Comparison of ENCODE assay signal across 18 cellular contexts in genomic region chr1:95138223-95138622, GRCh38. TPM values are rescaled to one million over a fixed set of nuclear protein-coding genes. Genes with fewer than 3 reads are reported as not detected.
A peak's percentile ranks its signal among the peaks of the same experiment; 100 is the strongest.
DNase-seq lines count a peak whose midpoint lies in the region; TF ChIP-seq lines count a peak whose summit lies in the region.
"Had no signal": no experiment of that assay in that cellular context is flagged by ENCODE, and none has a peak within 500 bp of the region (broad histone marks: within the 10 kb centered on the region; RNA-seq: fewer than 3 reads in every experiment).

No MANE protein-coding gene starts in this region.

- H3K4me1 ChIP-seq in HEK293 (ENCODE audit: control insufficient read depth, insufficient read depth, low read length), result no peaks in the 10 kb centered on the region
- H3K4me1 ChIP-seq: BE2C, Caco-2 had no signal

- no peaks in the 10 kb centered on the region for H3K27me3 Mint-ChIP-seq in progenitor cell of endocrine pancreas
- peaks cover 2% of the 10 kb centered on the region for H3K27me3 Mint-ChIP-seq in activated CD4-positive, alpha-beta T cell treated with anti-CD3 and anti-CD28 coated beads, Interleukin-2, amount 10 ng/mL, durations not matched to agents 24 days and 14 days
- H3K27me3 Mint-ChIP-seq: CD4-positive, CD25-positive, alpha-beta regulatory T cell had no signal

- POLR2A ChIA-PET in HEK293 (lab: Yijun Ruan, JAX), result no interaction called here

- peaks cover 0 to 5% of the 10 kb centered on the region in 2 experiments; a peak in 1 of 3 replicates for H3K36me3 ChIP-seq in HEK293 (ENCODE audit: control insufficient read depth in 2 of 2, insufficient read depth in 1 of 2, low read length in 2 of 2)
- H3K36me3 ChIP-seq: BE2C had no signal

- peak overlapping the region; percentile 38 for H3K27ac Mint-ChIP-seq in progenitor cell of endocrine pancreas
- no peak overlapping the region for H3K27ac Mint-ChIP-seq in activated CD4-positive, alpha-beta T cell treated with anti-CD3 and anti-CD28 coated beads, Interleukin-2, amount 10 ng/mL, durations not matched to agents 24 days and 14 days
- H3K27ac Mint-ChIP-seq: CD4-positive, CD25-positive, alpha-beta regulatory T cell; CD8-positive, alpha-beta memory T cell; GM23338; HFFc6 had no signal

- peaks cover 2% of the 10 kb centered on the region for H3K4me1 Mint-ChIP-seq in progenitor cell of endocrine pancreas (ENCODE audit: low read depth)
- H3K4me1 Mint-ChIP-seq in activated CD4-positive, alpha-beta T cell treated with anti-CD3 and anti-CD28 coated beads, Interleukin-2, amount 10 ng/mL, durations not matched to agents 24 days and 14 days, result no peaks in the 10 kb centered on the region
- H3K4me1 Mint-ChIP-seq: CD4-positive, CD25-positive, alpha-beta regulatory T cell; CD8-positive, alpha-beta memory T cell had no signal

- no peak overlapping the region for H3K27ac ChIP-seq in HEK293 (ENCODE audit: extremely low read depth, low read depth, low read length)
- H3K27ac ChIP-seq: HL-60 had no signal

- DNase-seq in NCI-H226 (peak; percentile 15), epithelial cell of esophagus (ENCODE audit: low read depth) (peak; percentile 34), progenitor cell of endocrine pancreas (ENCODE audit: low spot score, unreplicated experiment) (no peak), COLO668 (lab: John Stamatoyannopoulos, UW; ENCODE audit: unreplicated experiment) (no peak)
- DNase-seq in activated CD8-positive, alpha-beta memory T cell treated with anti-CD3 and anti-CD28 coated beads, Interleukin-2, amount 50 U/mL, for 4 hours, result no peak
- DNase-seq in activated CD4-positive, alpha-beta T cell treated with anti-CD3 and anti-CD28 coated beads, Interleukin-2, amount 10 ng/mL, durations not matched to agents 24 days and 14 days, result no peak
- DNase-seq: ACHN; BE2C; C1 segment of cervical spinal cord; Caco-2; CD4-positive, CD25-positive, alpha-beta regulatory T cell; CD8-positive, alpha-beta memory T cell; HCEC 1CT; HFFc6; IMR-90 had no signal

- intact Hi-C loops in activated CD4-positive, alpha-beta T cell treated with anti-CD3 and anti-CD28 coated beads, Interleukin-2, amount 10 ng/mL, durations not matched to agents 24 days and 14 days (cut with micrococcal nuclease), result no loop called here

- no peaks in the 10 kb centered on the region for H3K9me3 ChIP-seq in HEK293 (ENCODE audit: control insufficient read depth, insufficient read depth, low read depth, low read length)
- H3K9me3 ChIP-seq: BE2C, Caco-2 had no signal

- no peak overlapping the region for H3K4me3 ChIP-seq in HEK293 (ENCODE audit: low read depth, low read length)
- H3K4me3 ChIP-seq in epithelial cell of esophagus (ENCODE audit: low read length), result no peak overlapping the region
- H3K4me3 ChIP-seq: GM23338 had no signal

- H3K36me3 Mint-ChIP-seq in progenitor cell of endocrine pancreas (ENCODE audit: insufficient read depth), result peaks cover 3% of the 10 kb centered on the region
- H3K36me3 Mint-ChIP-seq in activated CD4-positive, alpha-beta T cell treated with anti-CD3 and anti-CD28 coated beads, Interleukin-2, amount 10 ng/mL, durations not matched to agents 24 days and 14 days (ENCODE audit: low read depth), result no peaks in the 10 kb centered on the region
- H3K36me3 Mint-ChIP-seq: CD4-positive, CD25-positive, alpha-beta regulatory T cell; CD8-positive, alpha-beta memory T cell had no signal

- no peaks in the 10 kb centered on the region for H3K9me3 Mint-ChIP-seq in progenitor cell of endocrine pancreas (ENCODE audit: low read depth)
- no peaks in the 10 kb centered on the region for H3K9me3 Mint-ChIP-seq in activated CD4-positive, alpha-beta T cell treated with anti-CD3 and anti-CD28 coated beads, Interleukin-2, amount 10 ng/mL, durations not matched to agents 24 days and 14 days
- H3K9me3 Mint-ChIP-seq: CD8-positive, alpha-beta memory T cell; GM23338; HFFc6 had no signal

- TF ChIP-seq CTCF in HEK293 (tag by site-specific recombination; IDR thresholded peaks at IDR 0.05) (no peak), epithelial cell of esophagus (IDR thresholded peaks at IDR 0.05; ENCODE audit: insufficient read depth, low read depth, low read length, missing control alignments) (no peak), progenitor cell of endocrine pancreas (IDR thresholded peaks at IDR 0.05; ENCODE audit: unreplicated experiment) (no peak)

- CTCF ChIA-PET in HEK293 (lab: Yijun Ruan, JAX), result no interaction called here

- no peak overlapping the region for H3K4me3 Mint-ChIP-seq in progenitor cell of endocrine pancreas (ENCODE audit: low read depth)
- H3K4me3 Mint-ChIP-seq in activated CD4-positive, alpha-beta T cell treated with anti-CD3 and anti-CD28 coated beads, Interleukin-2, amount 10 ng/mL, durations not matched to agents 24 days and 14 days, result no peak overlapping the region
- H3K4me3 Mint-ChIP-seq: CD4-positive, CD25-positive, alpha-beta regulatory T cell; CD8-positive, alpha-beta memory T cell; GM23338; HFFc6 had no signal

TF ChIP-seq in HEK293, 187 proteins besides CTCF, POLR2A, EP300 and RAD21:
- peak; percentile 9; the same call in 1 of the 2 replicates for TF ChIP-seq SCRT1 (tag by site-specific recombination; IDR thresholded peaks at IDR 0.05; ENCODE audit: borderline replicate concordance)
- TF ChIP-seq ZNF324 (tag by site-specific recombination; IDR thresholded peaks at IDR 0.05), result no peak
- TF ChIP-seq MYNN (tag by site-specific recombination; IDR thresholded peaks at IDR 0.05; ENCODE audit: borderline replicate concordance), result no peak
- no peak for TF ChIP-seq ZNF654 (tag by site-specific recombination; IDR thresholded peaks at IDR 0.05; ENCODE audit: low read depth)
- no peak for TF ChIP-seq ZNF214 (tag by site-specific recombination; IDR thresholded peaks at IDR 0.05; ENCODE audit: borderline replicate concordance)
- TF ChIP-seq, protein P1, sequence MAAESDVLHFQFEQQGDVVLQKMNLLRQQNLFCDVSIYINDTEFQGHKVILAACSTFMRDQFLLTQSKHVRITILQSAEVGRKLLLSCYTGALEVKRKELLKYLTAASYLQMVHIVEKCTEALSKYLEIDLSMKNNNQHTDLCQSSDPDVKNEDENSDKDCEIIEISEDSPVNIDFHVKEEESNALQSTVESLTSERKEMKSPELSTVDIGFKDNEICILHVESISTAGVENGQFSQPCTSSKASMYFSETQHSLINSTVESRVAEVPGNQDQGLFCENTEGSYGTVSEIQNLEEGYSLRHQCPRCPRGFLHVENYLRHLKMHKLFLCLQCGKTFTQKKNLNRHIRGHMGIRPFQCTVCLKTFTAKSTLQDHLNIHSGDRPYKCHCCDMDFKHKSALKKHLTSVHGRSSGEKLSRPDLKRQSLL (tag by site-specific recombination; IDR thresholded peaks at IDR 0.05), result no peak
- TF ChIP-seq ZBTB20 (tag by site-specific recombination; IDR thresholded peaks at IDR 0.05), result peak; percentile 45; the same call in 1 of the 2 replicates
- TF ChIP-seq ATF2 (tag by site-specific recombination; IDR thresholded peaks at IDR 0.05; ENCODE audit: low read depth), result no peak
- peak; percentile 71 for TF ChIP-seq SCRT2 (tag by site-specific recombination; IDR thresholded peaks at IDR 0.05)

RNA-seq across cellular contexts. Expression of gene TLCD4, which starts 21.1 kb away (rescaled TPM):
- 33.8 and 34.2 TPM in 2 replicates for total RNA-seq in progenitor cell of endocrine pancreas
- not detected in 2 replicates for total RNA-seq in activated CD4-positive, alpha-beta T cell treated with anti-CD3 and anti-CD28 coated beads, Interleukin-2, amount 10 ng/mL, durations not matched to agents 24 days and 14 days
- total RNA-seq: CD4-positive, CD25-positive, alpha-beta regulatory T cell had no signal

Comparison
In these comparisons a context has a peak if more than half of its experiments do, and no peak if none do; other contexts are left out.
1. DNase-seq: peak in NCI-H226 (single experiment) and epithelial cell of esophagus (single experiment); none in progenitor cell of endocrine pancreas (single experiment), activated CD8-positive, alpha-beta memory T cell treated with anti-CD3 and anti-CD28 coated beads, Interleukin-2, amount 50 U/mL, for 4 hours (single experiment), COLO668 (single experiment) and activated CD4-positive, alpha-beta T cell treated with anti-CD3 and anti-CD28 coated beads, Interleukin-2, amount 10 ng/mL, durations not matched to agents 24 days and 14 days (single experiment).
2. RNA of gene TLCD4, which starts 21.1 kb away (total RNA-seq): 33.8 to 34.2 TPM in progenitor cell of endocrine pancreas; not detected in activated CD4-positive, alpha-beta T cell treated with anti-CD3 and anti-CD28 coated beads, Interleukin-2, amount 10 ng/mL, durations not matched to agents 24 days and 14 days; every median in the first group is over 10 times any median in the second.